ENCODE assay signal across 8 cellular contexts in genomic region chr19:46860125-46860845, GRCh38. TPM values are rescaled to one million over a fixed set of nuclear protein-coding genes. Genes with fewer than 3 reads are reported as not detected.
DNase-seq lines count a peak whose midpoint lies in the region; ATAC-seq and TF ChIP-seq lines count a peak whose summit lies in the region.

No MANE protein-coding gene starts in this region.

- peaks cover 69 to 76% (median 74%) of the 10 kb centered on the region in 10 experiments for H3K4me1 ChIP-seq in BLaER1 treated with 17β-estradiol and CSF1 and Interleukin-3, amounts not matched to agents 10 nM and 100 nM
- peaks cover 18 to 60% (median 45%) of the 10 kb centered on the region in 4 donors for H3K4me1 ChIP-seq in liver (ENCODE audit: control insufficient read depth in 4 of 4, insufficient read depth in 4 of 4, low read length in 3 of 4)

- ATAC-seq in GM19395 (IDR thresholded peaks at IDR 0.05; ENCODE audit: unreplicated experiment) = peak; percentile 70
- ATAC-seq in HG03558 (IDR thresholded peaks at IDR 0.05; ENCODE audit: extremely low read depth, unreplicated experiment) = peak; percentile 56

- H3K27ac Mint-ChIP-seq in dendritic cell treated with granulocyte-macrophage colony-stimulating factor and Interleukin-4, amounts not matched to agents 40 ng/mL and 50 ng/mL, for 4 days = no peak overlapping the region

- H3K27me3 ChIP-seq in BLaER1 treated with 17β-estradiol and CSF1 and Interleukin-3, amounts not matched to agents 10 nM and 100 nM = no peaks in the 10 kb centered on the region
- H3K27me3 ChIP-seq in liver (ENCODE audit: control insufficient read depth in 4 of 4, insufficient read depth in 4 of 4, low read length in 3 of 4) = no peaks in the 10 kb centered on the region

- peak; percentile 100 for DNase-seq in NCI-H748 (lab: John Stamatoyannopoulos, UW; ENCODE audit: unreplicated experiment)
- DNase-seq in activated CD4-positive, alpha-beta T cell treated with anti-CD3 and anti-CD28 coated beads, Interleukin-2, amount 50 U/mL, for 24 hours (ENCODE audit: low read depth in 1 of 2, low spot score in 1 of 2) = peak; percentile 87 to 94
- peak; percentile 96 for DNase-seq in stimulated activated CD4-positive, alpha-beta T cell treated with anti-CD3 and anti-CD28 coated beads, Interleukin-4, amount 100 ng/mL, for 24 hours

- peak overlapping the region; percentile 77 to 100 (median 99) for H3K27ac ChIP-seq in BLaER1 treated with 17β-estradiol and CSF1 and Interleukin-3, amounts not matched to agents 10 nM and 100 nM
- H3K27ac ChIP-seq in liver (ENCODE audit: low read depth in 1 of 2, low read length in 2 of 2) = peak overlapping the region; percentile 99 to 100

- peak overlapping the region; percentile 68 to 99 (median 90) for H3K4me2 ChIP-seq in BLaER1 treated with 17β-estradiol and CSF1 and Interleukin-3, amounts not matched to agents 10 nM and 100 nM

- H3K4me1 Mint-ChIP-seq in dendritic cell treated with granulocyte-macrophage colony-stimulating factor and Interleukin-4, amounts not matched to agents 40 ng/mL and 50 ng/mL, for 4 days (ENCODE audit: low read depth) = peaks cover 26% of the 10 kb centered on the region

- H3K4me3 Mint-ChIP-seq in dendritic cell treated with granulocyte-macrophage colony-stimulating factor and Interleukin-4, amounts not matched to agents 40 ng/mL and 50 ng/mL, for 4 days = peak overlapping the region; percentile 89

- H4K20me1 ChIP-seq in BLaER1 treated with 17β-estradiol and CSF1 and Interleukin-3, amounts not matched to agents 10 nM and 100 nM = peaks cover 34 to 40% (median 38%) of the 10 kb centered on the region in 11 experiments; a peak in 21 of 22 replicates

- intact Hi-C loops in dendritic cell treated with granulocyte-macrophage colony-stimulating factor and Interleukin-4, amounts not matched to agents 40 ng/mL and 50 ng/mL, for 4 days (cut with micrococcal nuclease) = loop anchor here (1.0 to 10.0 kb wide), 3 partner anchors 9 to 132 kb away; no protein-coding TSS in a partner anchor

- peaks cover 13% of the 10 kb centered on the region for H3K36me3 Mint-ChIP-seq in dendritic cell treated with granulocyte-macrophage colony-stimulating factor and Interleukin-4, amounts not matched to agents 40 ng/mL and 50 ng/mL, for 4 days (ENCODE audit: low read depth)

- no peaks in the 10 kb centered on the region for H3K9me3 Mint-ChIP-seq in dendritic cell treated with granulocyte-macrophage colony-stimulating factor and Interleukin-4, amounts not matched to agents 40 ng/mL and 50 ng/mL, for 4 days

- TF ChIP-seq CTCF in liver (IDR thresholded peaks at IDR 0.05; ENCODE audit: low read depth, low read length, missing input control) = no peak

- H3K36me3 ChIP-seq in BLaER1 treated with 17β-estradiol and CSF1 and Interleukin-3, amounts not matched to agents 10 nM and 100 nM = peaks cover 0 to 16% (median 5%) of the 10 kb centered on the region in 11 experiments; a peak in 12 of 22 replicates
- H3K36me3 ChIP-seq in liver (ENCODE audit: control insufficient read depth in 4 of 4, insufficient read depth in 3 of 4, low read depth in 1 of 4, low read length in 3 of 4) = no peaks in the 10 kb centered on the region

- no peaks in the 10 kb centered on the region for H3K27me3 Mint-ChIP-seq in dendritic cell treated with granulocyte-macrophage colony-stimulating factor and Interleukin-4, amounts not matched to agents 40 ng/mL and 50 ng/mL, for 4 days

- H3K9me3 ChIP-seq in BLaER1 treated with 17β-estradiol and CSF1 and Interleukin-3, amounts not matched to agents 10 nM and 100 nM (replicated peaks in 1 of 11) = no peaks in the 10 kb centered on the region
- H3K9me3 ChIP-seq in liver (ENCODE audit: control insufficient read depth in 4 of 4, low read length in 3 of 4) = no peaks in the 10 kb centered on the region

- WGBS in liver = under 1% methylated on average over 89 of the region's 89 CpGs

- peak overlapping the region; percentile 90 to 99 (median 97) for H3K9ac ChIP-seq in BLaER1 treated with 17β-estradiol and CSF1 and Interleukin-3, amounts not matched to agents 10 nM and 100 nM
- peak overlapping the region; percentile 55 to 91 for H3K9ac ChIP-seq in liver (ENCODE audit: low read depth in 1 of 2, low read length in 2 of 2)

- peak overlapping the region; percentile 65 to 89 (median 85) for H3K4me3 ChIP-seq in BLaER1 treated with 17β-estradiol and CSF1 and Interleukin-3, amounts not matched to agents 10 nM and 100 nM
- H3K4me3 ChIP-seq in liver (ENCODE audit: low read depth in 1 of 3, low read length in 3 of 3) = peak overlapping the region; percentile 70 to 81 (median 73)

- no peak for TF ChIP-seq RAD21 in liver (IDR thresholded peaks at IDR 0.05)

TF ChIP-seq in liver, 16 proteins besides CTCF, POLR2A, EP300 and RAD21:
- TF ChIP-seq EGR1 (IDR thresholded peaks at IDR 0.05; ENCODE audit: low read depth in 2 of 2) (peak in 1 of 2 donors; percentile 42), NR2F2 (IDR thresholded peaks at IDR 0.05) (peak; percentile 33), SP1 (IDR thresholded peaks at IDR 0.05) (peak; percentile 88), HNF4A (conservative IDR thresholded peaks at IDR 0.05) (peak in 1 of 2 donors; percentile 27), GABPA (IDR thresholded peaks at IDR 0.05 in 1 of 2, conservative IDR thresholded peaks at IDR 0.05 in 1 of 2) (peak in 1 of 2 donors; percentile 64), ZBTB33 (IDR thresholded peaks at IDR 0.05) (peak; percentile 98), RXRA (IDR thresholded peaks at IDR 0.05) (no peak), MAX (IDR thresholded peaks at IDR 0.05) (peak; percentile 100), YY1 (IDR thresholded peaks at IDR 0.05) (peak; percentile 76), REST (IDR thresholded peaks at IDR 0.05) (peak; percentile 12), TAF1 (conservative IDR thresholded peaks at IDR 0.05) (no peak)
TF ChIP-seq in liver: peak in this region for 9.

RNA-seq across cellular contexts. Expression of gene ARHGAP35, which starts 0.5 kb away (rescaled TPM):
- 10 to 100 TPM; 26.3 to 49.2 TPM for total RNA-seq in liver
- polyA plus RNA-seq in liver = 10 to 100 TPM; 15.5 to 17.2 TPM

RNA-seq across cellular contexts. Expression of gene AP2S1, which starts 9.6 kb away (rescaled TPM):
- total RNA-seq in liver = 10 to 100 TPM; 28.3 to 71.2 TPM
- polyA plus RNA-seq in liver = 100 to 1,000 TPM in 1 of 2 donors, 10 to 100 TPM in 1; 86.9 to 168 TPM

Comparison
In these comparisons a context has a peak if more than half of its experiments do, and no peak if none do; other contexts are left out.
1. Peak in every context shown above with its lines: DNase-seq, ATAC-seq, H3K4me3 ChIP-seq and H3K27ac ChIP-seq.